In the genomic region with DNA sequence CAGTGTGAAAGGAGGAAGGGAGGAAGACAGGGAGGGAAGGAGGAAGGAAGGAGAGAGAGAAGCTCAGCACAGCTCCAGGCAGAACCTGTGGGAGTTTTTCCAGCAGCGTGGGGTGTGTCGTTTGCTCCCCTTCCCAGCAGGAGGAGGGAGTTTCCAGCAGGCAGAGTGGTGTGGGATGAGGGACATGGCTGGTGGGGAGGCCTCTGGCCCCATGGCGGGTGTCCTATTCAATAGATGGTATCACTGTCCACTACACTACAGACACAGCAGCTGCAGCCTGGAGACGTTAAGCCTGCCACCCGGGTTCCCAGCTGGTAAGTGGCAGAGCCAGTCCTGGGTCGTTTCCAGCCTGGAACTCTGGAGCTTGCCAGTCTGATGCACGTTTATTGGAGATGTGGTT, we compare ENCODE assay signal across 1 cellular context.
TF ChIP-seq lines count a peak whose summit lies in the region.

No MANE protein-coding gene starts in this region.

TF ChIP-seq in HEK293, 187 proteins besides CTCF, POLR2A, EP300 and RAD21 (continued from another document):
- TF ChIP-seq FEZF1 (tag by site-specific recombination; IDR thresholded peaks at IDR 0.05): 0 out of 2 replicates have a peak, but pooled peaks have one; percentile 7
